35 cellular contexts compared by ENCODE assay signal in the genomic region with DNA sequence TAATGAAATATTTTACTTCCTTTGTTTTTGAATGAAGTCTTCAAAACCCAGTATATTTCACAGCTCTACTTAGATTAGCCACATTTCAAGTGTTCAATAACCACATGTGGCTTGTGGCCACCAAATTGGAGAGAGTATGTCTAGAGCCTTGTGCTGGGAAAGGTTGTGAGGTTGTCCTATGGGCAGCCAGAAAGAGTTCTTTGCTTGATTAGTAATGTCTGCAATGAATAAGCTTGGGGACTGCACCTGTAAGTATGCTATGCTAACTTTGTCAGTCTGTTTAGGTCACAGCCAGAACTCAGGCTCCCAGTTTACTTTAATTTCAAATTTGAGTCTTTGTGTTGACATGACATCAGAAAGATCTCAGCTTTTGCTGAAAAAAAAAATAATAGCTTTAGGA.
"Had no signal": no experiment of that assay in that cellular context is flagged by ENCODE, and none has a peak within 500 bp of the region (broad histone marks: within the 10 kb centered on the region; RNA-seq: fewer than 3 reads in every experiment).

No MANE protein-coding gene starts in this region.

- DNase-seq: Karpas-422, Kasumi-1, MG63, MM.1S, MV-4-11, NCI-H1048, NCI-H1092, NCI-H1092 treated with DMSO at 0.1 percent for 48 hours, NCI-H1105, NCI-H1105 treated with DMSO at 0.1 percent for 48 hours, NCI-H1417, NCI-H1417 treated with DMSO at 0.1 percent for 48 hours, NCI-H1436, NCI-H1436 treated with DMSO at 0.1 percent for 48 hours, NCI-H146, NCI-H1694, NCI-H1694 treated with DMSO at 0.1 percent for 48 hours, NCI-H187, NCI-H187 treated with DMSO at 0.1 percent for 48 hours, NCI-H1930, NCI-H2029, NCI-H2029 treated with DMSO at 0.1 percent for 48 hours, NCI-H2081, NCI-H2081 treated with DMSO at 0.1 percent for 48 hours, NCI-H2107, NCI-H2171, NCI-H2171 treated with DMSO at 0.1 percent for 48 hours, NCI-H2227 treated with DMSO at 0.1 percent for 48 hours, NCI-H226, NCI-H345, NCI-H446, NCI-H446 treated with DMSO at 0.1 percent for 48 hours, NCI-H510A, NCI-H510A treated with DMSO at 0.1 percent for 48 hours, NCI-H524 had no signal

- H3K4me3 ChIP-seq: MG63 had no signal

- H3K9me3 ChIP-seq: MG63 had no signal

- H3K36me3 ChIP-seq: MG63 had no signal
